ENCODE assay signal across 8 cellular contexts in the genomic region with DNA sequence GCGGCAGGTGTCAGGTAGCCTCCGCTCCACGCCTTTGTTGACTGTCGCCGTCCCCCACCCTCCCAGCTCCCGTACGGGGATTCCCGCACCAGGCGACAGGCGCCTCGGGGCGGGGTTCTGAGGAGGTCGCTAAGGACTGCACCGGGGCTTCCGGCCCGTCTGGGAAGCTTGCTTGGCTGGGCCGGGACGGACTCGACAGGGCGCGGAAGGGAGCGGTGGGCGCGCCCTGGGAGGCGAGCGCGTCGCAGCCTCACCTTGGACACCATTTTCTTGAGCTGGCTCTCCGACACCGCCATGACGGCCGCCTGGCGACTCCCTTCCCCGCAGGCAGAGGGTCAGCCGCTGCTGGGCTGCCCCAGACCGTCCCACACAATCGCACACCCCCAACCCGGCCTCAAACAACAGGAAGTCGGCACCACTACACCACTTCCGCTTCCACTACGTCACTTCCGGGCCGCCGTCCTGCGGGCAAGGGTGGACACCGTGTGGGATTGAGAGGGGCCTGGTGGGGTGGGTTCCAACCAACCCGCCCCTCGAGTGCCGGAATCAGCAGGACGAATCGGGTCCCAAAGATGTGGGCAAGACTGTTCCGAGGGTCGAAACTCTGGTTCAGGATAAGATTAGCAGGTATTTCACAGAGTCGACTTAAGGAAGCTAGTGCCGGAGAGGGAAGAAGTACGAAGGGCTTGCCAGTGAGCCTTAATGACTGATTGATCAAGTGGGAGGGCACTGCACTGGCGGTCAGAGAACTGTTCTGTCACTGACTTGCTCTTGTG. TPM values are rescaled to one million over a fixed set of nuclear protein-coding genes. Genes with fewer than 3 reads are reported as not detected.
DNase-seq lines count a peak whose midpoint lies in the region; ATAC-seq, FAIRE-seq and TF ChIP-seq lines count a peak whose summit lies in the region.

A gene with protein sequence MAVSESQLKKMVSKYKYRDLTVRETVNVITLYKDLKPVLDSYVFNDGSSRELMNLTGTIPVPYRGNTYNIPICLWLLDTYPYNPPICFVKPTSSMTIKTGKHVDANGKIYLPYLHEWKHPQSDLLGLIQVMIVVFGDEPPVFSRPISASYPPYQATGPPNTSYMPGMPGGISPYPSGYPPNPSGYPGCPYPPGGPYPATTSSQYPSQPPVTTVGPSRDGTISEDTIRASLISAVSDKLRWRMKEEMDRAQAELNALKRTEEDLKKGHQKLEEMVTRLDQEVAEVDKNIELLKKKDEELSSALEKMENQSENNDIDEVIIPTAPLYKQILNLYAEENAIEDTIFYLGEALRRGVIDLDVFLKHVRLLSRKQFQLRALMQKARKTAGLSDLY (minus strand): TSS at position 422 of the 776 bp plus-strand sequence. CDS start 126 bp downstream, at position 296.

- peak within 1 kb of the TSS; percentile 88 for H3K27ac ChIP-seq in RWPE1
- H3K27ac ChIP-seq in fibroblast of lung (ENCODE audit: insufficient read depth, low read length) = peak within 1 kb of the TSS; percentile 97
- H3K27ac ChIP-seq in naive thymus-derived CD4-positive, alpha-beta T cell (ENCODE audit: low read depth, low read length) = peak within 1 kb of the TSS; percentile 96

- H3K4me3 Mint-ChIP-seq in activated T-helper 17 cell treated with anti-CD3 and anti-CD28 coated beads, Interleukin-2, amount 50 U/mL, for 72 hours = peak within 1 kb of the TSS; percentile 97
- peak within 1 kb of the TSS; percentile 93 to 100 (median 100) for H3K4me3 Mint-ChIP-seq in naive thymus-derived CD4-positive, alpha-beta T cell
- H3K4me3 Mint-ChIP-seq in stimulated activated memory B cell treated with anti-CD40 and anti-IgM and Interleukin-4, amounts not matched to agents 10 μg/mL and 1 μg/mL and 100 μg/mL, for 72 hours = peak within 1 kb of the TSS; percentile 94

- intact Hi-C loops in naive thymus-derived CD4-positive, alpha-beta T cell (cut with micrococcal nuclease) = loop anchor here (1.0 to 10.0 kb wide), 19 partner anchors 62 to 1836 kb away; a partner anchor contains a TSS

- H3K27ac Mint-ChIP-seq in activated T-helper 17 cell treated with anti-CD3 and anti-CD28 coated beads, Interleukin-2, amount 50 U/mL, for 72 hours = peak within 1 kb of the TSS; percentile 99
- H3K27ac Mint-ChIP-seq in naive thymus-derived CD4-positive, alpha-beta T cell = peak within 1 kb of the TSS; percentile 99 to 100 (median 100)
- H3K27ac Mint-ChIP-seq in stimulated activated memory B cell treated with anti-CD40 and anti-IgM and Interleukin-4, amounts not matched to agents 10 μg/mL and 1 μg/mL and 100 μg/mL, for 72 hours = peak within 1 kb of the TSS; percentile 95

- H2AFZ ChIP-seq in fibroblast of lung (ENCODE audit: low read length) = peak within 1 kb of the TSS; percentile 90

- POLR2A ChIA-PET in RWPE1 (lab: Yijun Ruan, JAX; ENCODE audit: low non-redundant PET) = interaction anchor here (0.5 to 0.6 kb wide), 2 partner anchors 23 to 120 kb away, joined by 3 to 5 read pairs; no protein-coding TSS in a partner anchor
- POLR2A ChIA-PET in naive thymus-derived CD4-positive, alpha-beta T cell (lab: Charles Lee) = interaction anchor here (0.5 to 3.2 kb wide), 32 partner anchors 8 to 1173 kb away, joined by 3 to 34 read pairs (median 4); a partner anchor contains a TSS

- peaks cover 51% of the 10 kb centered on the region for H3K79me2 ChIP-seq in fibroblast of lung (ENCODE audit: control insufficient read depth, insufficient read depth, low read length)

- no peaks in the 10 kb centered on the region for H4K20me1 ChIP-seq in fibroblast of lung (ENCODE audit: control insufficient read depth, extremely low read depth, insufficient read depth, low read length)

- peak; percentile 94 for TF ChIP-seq POLR2A in H54 (IDR thresholded peaks at IDR 0.05; ENCODE audit: low read depth, low read length)

- CTCF ChIA-PET in RWPE1 (lab: Yijun Ruan, JAX) = interaction anchor here (0.6 kb wide), 1 partner anchor 69 kb away, joined by 4 read pairs; no protein-coding TSS in a partner anchor
- CTCF ChIA-PET in naive thymus-derived CD4-positive, alpha-beta T cell (lab: Charles Lee) = interaction anchor here (0.6 to 1.9 kb wide), 3 partner anchors 13 to 517 kb away, joined by 3 to 6 read pairs (median 4); no protein-coding TSS in a partner anchor

- no peaks in the 10 kb centered on the region for H3K27me3 ChIP-seq in fibroblast of lung (ENCODE audit: control insufficient read depth, insufficient read depth, low read length)
- H3K27me3 ChIP-seq in naive thymus-derived CD4-positive, alpha-beta T cell (ENCODE audit: control insufficient read depth in 2 of 2, insufficient read depth in 2 of 2, low read length in 2 of 2) = no peaks in the 10 kb centered on the region

- DNase-seq in ELF-1 (ENCODE audit: low read depth, low spot score) (peak; percentile 99), H54 (ENCODE audit: insufficient read length, low spot score) (peak; percentile 85), LoVo (ENCODE audit: low spot score) (peak; percentile 92), RWPE1 (ENCODE audit: low spot score) (peak; percentile 88), fibroblast of lung (ENCODE audit: low read depth in 2 of 2) (peak; percentile 93 to 94)
- peak; percentile 86 to 96 (median 91) for DNase-seq in naive thymus-derived CD4-positive, alpha-beta T cell

- TF ChIP-seq CTCF in RWPE1 (conservative IDR thresholded peaks at IDR 0.05; ENCODE audit: low read depth) (no peak), fibroblast of lung (conservative IDR thresholded peaks at IDR 0.05 in 1 of 2, IDR thresholded peaks at IDR 0.05 in 1 of 2; ENCODE audit: low read depth in 1 of 2, low read length in 2 of 2) (no peak)

- no peaks in the 10 kb centered on the region for H3K27me3 Mint-ChIP-seq in activated T-helper 17 cell treated with anti-CD3 and anti-CD28 coated beads, Interleukin-2, amount 50 U/mL, for 72 hours
- peaks cover 0 to 3% (median 0%) of the 10 kb centered on the region in 5 donors for H3K27me3 Mint-ChIP-seq in naive thymus-derived CD4-positive, alpha-beta T cell
- no peaks in the 10 kb centered on the region for H3K27me3 Mint-ChIP-seq in stimulated activated memory B cell treated with anti-CD40 and anti-IgM and Interleukin-4, amounts not matched to agents 10 μg/mL and 1 μg/mL and 100 μg/mL, for 72 hours

- H3K36me3 ChIP-seq in fibroblast of lung (ENCODE audit: control insufficient read depth, insufficient read depth, low read length) = peaks cover 1% of the 10 kb centered on the region
- peaks cover 0 to 4% (median 0%) of the 10 kb centered on the region in 3 experiments for H3K36me3 ChIP-seq in naive thymus-derived CD4-positive, alpha-beta T cell (ENCODE audit: control insufficient read depth in 2 of 3, insufficient read depth in 3 of 3, low read length in 3 of 3)

- no peak for FAIRE-seq in H54 (lab: Jason Lieb, UNC)

- peak within 1 kb of the TSS; percentile 95 for H3K4me2 ChIP-seq in fibroblast of lung (ENCODE audit: extremely low read depth, insufficient read depth, low read length)

- no peaks in the 10 kb centered on the region for H3K4me1 ChIP-seq in fibroblast of lung (ENCODE audit: control insufficient read depth, extremely low read depth, insufficient read depth, low read length)
- peaks cover 18% of the 10 kb centered on the region in 2 donors for H3K4me1 ChIP-seq in naive thymus-derived CD4-positive, alpha-beta T cell (ENCODE audit: control insufficient read depth in 2 of 2, insufficient read depth in 2 of 2, low read length in 2 of 2)

- H3K4me1 Mint-ChIP-seq in activated T-helper 17 cell treated with anti-CD3 and anti-CD28 coated beads, Interleukin-2, amount 50 U/mL, for 72 hours = peaks cover 7% of the 10 kb centered on the region
- H3K4me1 Mint-ChIP-seq in naive thymus-derived CD4-positive, alpha-beta T cell = peaks cover 28 to 67% (median 55%) of the 10 kb centered on the region in 7 donors
- H3K4me1 Mint-ChIP-seq in stimulated activated memory B cell treated with anti-CD40 and anti-IgM and Interleukin-4, amounts not matched to agents 10 μg/mL and 1 μg/mL and 100 μg/mL, for 72 hours = peaks cover 28% of the 10 kb centered on the region

- peak within 1 kb of the TSS; percentile 77 to 99 (median 90) for H3K4me3 ChIP-seq in fibroblast of lung (replicated peaks in 1 of 4; ENCODE audit: control extremely low read depth in 1 of 4, insufficient read depth in 1 of 4, low read depth in 3 of 4, low read length in 4 of 4)
- peak within 1 kb of the TSS; percentile 94 for H3K4me3 ChIP-seq in naive thymus-derived CD4-positive, alpha-beta T cell (ENCODE audit: low read length)

- H3K9me3 Mint-ChIP-seq in activated T-helper 17 cell treated with anti-CD3 and anti-CD28 coated beads, Interleukin-2, amount 50 U/mL, for 72 hours = no peaks in the 10 kb centered on the region
- H3K9me3 Mint-ChIP-seq in naive thymus-derived CD4-positive, alpha-beta T cell = peaks cover 0 to 4% (median 0%) of the 10 kb centered on the region in 11 donors
- H3K9me3 Mint-ChIP-seq in stimulated activated memory B cell treated with anti-CD40 and anti-IgM and Interleukin-4, amounts not matched to agents 10 μg/mL and 1 μg/mL and 100 μg/mL, for 72 hours = no peaks in the 10 kb centered on the region

- peaks cover 48% of the 10 kb centered on the region for H3K36me3 Mint-ChIP-seq in activated T-helper 17 cell treated with anti-CD3 and anti-CD28 coated beads, Interleukin-2, amount 50 U/mL, for 72 hours (ENCODE audit: low read depth)
- H3K36me3 Mint-ChIP-seq in naive thymus-derived CD4-positive, alpha-beta T cell = peaks cover 5 to 20% (median 17%) of the 10 kb centered on the region in 5 donors
- peaks cover 21% of the 10 kb centered on the region for H3K36me3 Mint-ChIP-seq in stimulated activated memory B cell treated with anti-CD40 and anti-IgM and Interleukin-4, amounts not matched to agents 10 μg/mL and 1 μg/mL and 100 μg/mL, for 72 hours

- ATAC-seq in activated T-helper 17 cell treated with anti-CD3 and anti-CD28 coated beads, Interleukin-2, amount 50 U/mL, for 72 hours (replicated peaks) = peak; percentile 94
- peak; percentile 91 for ATAC-seq in naive thymus-derived CD4-positive, alpha-beta T cell
- peak; percentile 99 for ATAC-seq in stimulated activated memory B cell treated with anti-CD40 and anti-IgM and Interleukin-4, amounts not matched to agents 10 μg/mL and 1 μg/mL and 100 μg/mL, for 72 hours

- H3K9me3 ChIP-seq in fibroblast of lung (ENCODE audit: control insufficient read depth, insufficient read depth, low read depth, low read length) = no peaks in the 10 kb centered on the region
- H3K9me3 ChIP-seq in naive thymus-derived CD4-positive, alpha-beta T cell (ENCODE audit: control insufficient read depth in 2 of 3, low read length in 3 of 3) = no peaks in the 10 kb centered on the region

- peak within 1 kb of the TSS; percentile 97 for H3K9ac ChIP-seq in fibroblast of lung (ENCODE audit: insufficient read depth, low read length)

RNA-seq across cellular contexts. Expression of the gene that starts here (rescaled TPM):
- 10 to 100 TPM; 24.8 to 36.5 TPM for total RNA-seq in activated T-helper 17 cell treated with anti-CD3 and anti-CD28 coated beads, Interleukin-2, amount 50 U/mL, for 72 hours
- 55.2 and 78.4 TPM in 2 replicates for total RNA-seq in fibroblast of lung
- 132 and 146 TPM in 2 replicates for polyA plus RNA-seq in fibroblast of lung
- polyA plus RNA-seq in fibroblast of lung (2012) = 60.6 and 66.4 TPM in 2 replicates
- polyA minus RNA-seq in fibroblast of lung (ENCODE audit: low replicate concordance) = 75.4 and 108 TPM in 2 replicates
- total RNA-seq in naive thymus-derived CD4-positive, alpha-beta T cell = 10 to 100 TPM; 16.8 to 46.3 (median 36.3) TPM
- polyA plus RNA-seq in naive thymus-derived CD4-positive, alpha-beta T cell = 10 to 100 TPM; 40.8 to 61.4 TPM

Comparison
In these comparisons a context has a peak if more than half of its experiments do, and no peak if none do; other contexts are left out.
1. Peak in every context shown above with its lines: DNase-seq, ATAC-seq, H3K4me3 ChIP-seq and H3K27ac ChIP-seq.